Comparison of ENCODE assay signal across 8 cellular contexts in genomic region chr16:84649511-84649861, GRCh38. TPM values are rescaled to one million over a fixed set of nuclear protein-coding genes. Genes with fewer than 3 reads are reported as not detected.
A peak's percentile ranks its signal among the peaks of the same experiment; 100 is the strongest.
DNase-seq lines count a peak whose midpoint lies in the region; ATAC-seq and TF ChIP-seq lines count a peak whose summit lies in the region.

No MANE protein-coding gene starts in this region.

- no peak for TF ChIP-seq CTCF in colonic mucosa (IDR thresholded peaks at IDR 0.05)

- H3K27me3 ChIP-seq in colonic mucosa = no peaks in the 10 kb centered on the region
- no peaks in the 10 kb centered on the region for H3K27me3 ChIP-seq in mucosa of rectum (ENCODE audit: control insufficient read depth in 2 of 2, insufficient read depth in 2 of 2, low read length in 2 of 2)

- no peak overlapping the region for H3K27ac ChIP-seq in colonic mucosa
- H3K27ac ChIP-seq in mucosa of rectum (ENCODE audit: low read depth in 2 of 2, low read length in 2 of 2) = no peak overlapping the region
- peak overlapping the region; percentile 89 for H3K27ac ChIP-seq in urinary bladder (ENCODE audit: low read depth)

- H3K4me3 ChIP-seq in colonic mucosa (peak overlapping the region; percentile 84), mucosa of rectum (ENCODE audit: low read length in 2 of 2) (peak overlapping the region; percentile 77 to 85), urinary bladder (ENCODE audit: low read depth, low read length) (peak overlapping the region; percentile 96)

- ATAC-seq in Right ventricle myocardium inferior (peak; percentile 36), HG02623 (IDR thresholded peaks at IDR 0.05; ENCODE audit: unreplicated experiment) (no peak)

- no peak for DNase-seq in Right ventricle myocardium inferior (ENCODE audit: missing footprints)
- DNase-seq in cardiac septum (ENCODE audit: low spot score) = no peak
- DNase-seq in colonic mucosa = no peak
- DNase-seq in activated gamma-delta T cell (lab: John Stamatoyannopoulos, UW) = no peak
- no peak for DNase-seq in NCI-H2029 (lab: John Stamatoyannopoulos, UW)

- peak overlapping the region; percentile 72 to 86 for H3K9ac ChIP-seq in colonic mucosa (ENCODE audit: low read depth in 2 of 2, low read length in 2 of 2)
- peak overlapping the region in 1 of 2 donors; percentile 73 for H3K9ac ChIP-seq in mucosa of rectum (ENCODE audit: low read depth in 1 of 2, low read length in 2 of 2)

- no peaks in the 10 kb centered on the region for H3K9me3 ChIP-seq in colonic mucosa
- H3K9me3 ChIP-seq in mucosa of rectum (ENCODE audit: control insufficient read depth in 2 of 2, low read length in 2 of 2) = no peaks in the 10 kb centered on the region

- WGBS in urinary bladder = 67% methylated on average over 11 of the region's 11 CpGs

- intact Hi-C loops in Right ventricle myocardium inferior (cut with DNase I) (no loop called here), cardiac septum (cut with DNase I) (no loop called here), colonic mucosa (cut with DNase I) (no loop called here)

- H3K36me3 ChIP-seq in colonic mucosa (no peaks in the 10 kb centered on the region), mucosa of rectum (ENCODE audit: control insufficient read depth in 2 of 2, insufficient read depth in 2 of 2, low read length in 2 of 2) (peaks cover 10 to 20% of the 10 kb centered on the region in 2 donors), urinary bladder (ENCODE audit: insufficient read depth) (peaks cover 4% of the 10 kb centered on the region)

- H3K4me1 ChIP-seq in colonic mucosa (no peaks in the 10 kb centered on the region), mucosa of rectum (ENCODE audit: control insufficient read depth in 2 of 2, insufficient read depth in 2 of 2, low read length in 2 of 2) (peaks cover 5 to 14% of the 10 kb centered on the region in 2 donors), urinary bladder (ENCODE audit: insufficient read depth) (no peaks in the 10 kb centered on the region)

RNA-seq across cellular contexts. Expression of gene KLHL36, which starts 1.2 kb away (rescaled TPM):
- 58.2 TPM for total RNA-seq in Right ventricle myocardium inferior
- 53.2 TPM for total RNA-seq in cardiac septum
- 10 to 100 TPM; 49.7 to 62.7 TPM for total RNA-seq in colonic mucosa
- total RNA-seq in urinary bladder = 41.2 TPM
- polyA plus RNA-seq in urinary bladder = 34.8 TPM

RNA-seq across cellular contexts. Expression of gene COTL1, which starts 31.6 kb away (rescaled TPM):
- 18.4 TPM for total RNA-seq in Right ventricle myocardium inferior
- total RNA-seq in cardiac septum = 11.0 TPM
- total RNA-seq in colonic mucosa = 100 to 1,000 TPM in 1 of 2 donors, 10 to 100 TPM in 1; 79.1 to 138 TPM
- 31.8 TPM for total RNA-seq in urinary bladder
- 82.7 TPM for polyA plus RNA-seq in urinary bladder

RNA-seq across cellular contexts. Expression of gene USP10, which starts 50.3 kb away (rescaled TPM):
- 76.5 TPM for total RNA-seq in Right ventricle myocardium inferior
- 53.8 TPM for total RNA-seq in cardiac septum
- total RNA-seq in colonic mucosa = 10 to 100 TPM; 70.0 to 88.2 TPM
- total RNA-seq in urinary bladder = 44.6 TPM
- polyA plus RNA-seq in urinary bladder = 39.5 TPM
